ENCODE assay signal across 8 cellular contexts in genomic region chr3:99532246-99532645, GRCh38.
DNase-seq lines count a peak whose midpoint lies in the region; ATAC-seq and TF ChIP-seq lines count a peak whose summit lies in the region.

No MANE protein-coding gene starts in this region.

- no peak overlapping the region for H2AK5ac ChIP-seq in H9 (ENCODE audit: insufficient read length, low read length)

- H4K5ac ChIP-seq in H9 (ENCODE audit: insufficient read length, low read depth, low read length): no peak overlapping the region

- WGBS in H9 (ENCODE audit: extremely low coverage, insufficient read length, low lambda C conversion rate): no CpG with 5 or more reads among the region's 2 CpGs
- WGBS in right lobe of liver (ENCODE audit: insufficient coverage, low coverage, low lambda C conversion rate, missing lambda C conversion rate): 17% methylated on average over 1 of the region's 2 CpGs

- H3K4ac ChIP-seq in H9 (ENCODE audit: low read depth, low read length): no peak overlapping the region

- peak; percentile 45 to 61 (median 60) for ATAC-seq in right lobe of liver
- no peak for ATAC-seq in GM18517 (IDR thresholded peaks at IDR 0.05; ENCODE audit: unreplicated experiment)

- H3K27ac Mint-ChIP-seq in H9: no peak overlapping the region

- H4K91ac ChIP-seq in H9 (ENCODE audit: insufficient read length, low read depth, low read length): no peak overlapping the region

- H2BK120ac ChIP-seq in H9 (ENCODE audit: low read depth, low read length, poor library complexity, severe bottlenecking): no peak overlapping the region

- H3K9me3 ChIP-seq in H9 (ENCODE audit: control insufficient read depth, low read depth, low read length) (no peaks in the 10 kb centered on the region), right lobe of liver (no peaks in the 10 kb centered on the region)

- H3K27me3 ChIP-seq in H9 (ENCODE audit: insufficient read depth, low read length) (no peaks in the 10 kb centered on the region), right lobe of liver (no peaks in the 10 kb centered on the region)

- no peak overlapping the region for H3K4me2 ChIP-seq in H9 (ENCODE audit: insufficient read depth, insufficient read length, low read length)

- no peak for TF ChIP-seq POLR2A in right lobe of liver (IDR thresholded peaks at IDR 0.05)

- H3K56ac ChIP-seq in H9 (ENCODE audit: insufficient read length, low read depth, low read length): no peak overlapping the region

- H3K9ac ChIP-seq in H9 (ENCODE audit: extremely low read depth, insufficient read length, low read length): no peak overlapping the region

- H4K8ac ChIP-seq in H9 (replicated peaks; ENCODE audit: insufficient read length, low read depth, low read length): no peak overlapping the region

- DNase-seq in SIG-M5 treated with dmso at 0.1 percent for 504 hours (lab: John Stamatoyannopoulos, UW; ENCODE audit: unreplicated experiment) (peak; percentile 46), SIG-M5 (lab: John Stamatoyannopoulos, UW) (no peak), H9 (peak; percentile 88), NCI-H1694 treated with DMSO at 0.1 percent for 48 hours (lab: John Stamatoyannopoulos, UW) (peak; percentile 12), choroid plexus epithelial cell (ENCODE audit: low read depth) (peak; percentile 95), right lobe of liver (no peak), T-helper 2 cell (no peak)

- H2BK12ac ChIP-seq in H9 (ENCODE audit: insufficient read length, low read depth, low read length): no peak overlapping the region

- no peak overlapping the region for H3K18ac ChIP-seq in H9 (ENCODE audit: insufficient read length, low read depth, low read length)

- H3K36me3 ChIP-seq in right lobe of liver: no peaks in the 10 kb centered on the region

- no peaks in the 10 kb centered on the region for H4K20me1 ChIP-seq in H9 (ENCODE audit: control insufficient read depth, insufficient read depth, insufficient read length)

- H3K4me3 ChIP-seq in choroid plexus epithelial cell (ENCODE audit: low read depth, low read length): no peak overlapping the region
- no peak overlapping the region for H3K4me3 ChIP-seq in right lobe of liver

- H3K36me3 Mint-ChIP-seq in H9 (ENCODE audit: insufficient read depth in 1 of 3, low read depth in 3 of 3): no peaks in the 10 kb centered on the region

- H2BK20ac ChIP-seq in H9 (ENCODE audit: low read depth, low read length, poor library complexity, severe bottlenecking): no peak overlapping the region

- peaks cover 16 to 18% of the 10 kb centered on the region in 2 experiments for H3K4me1 Mint-ChIP-seq in H9

- no peak overlapping the region for H3T11ph ChIP-seq in H9 (ENCODE audit: low read length)

- H3K23me2 ChIP-seq in H9 (ENCODE audit: insufficient read length, low read depth, low read length, poor library complexity, severe bottlenecking): no peaks in the 10 kb centered on the region

- no peaks in the 10 kb centered on the region for H3K79me2 ChIP-seq in H9 (ENCODE audit: insufficient read depth, low read length)

- H3K79me1 ChIP-seq in H9 (ENCODE audit: insufficient read depth, low read depth, low read length, poor library complexity, severe bottlenecking): no peaks in the 10 kb centered on the region

- peak; percentile 85 for TF ChIP-seq CTCF in H9 (conservative IDR thresholded peaks at IDR 0.05)
- TF ChIP-seq CTCF in choroid plexus epithelial cell (conservative IDR thresholded peaks at IDR 0.05; ENCODE audit: low read depth, low read length): peak; percentile 94
- TF ChIP-seq CTCF in right lobe of liver (IDR thresholded peaks at IDR 0.05): peak; percentile 21 to 45 (median 37)

- no peak overlapping the region for H2BK5ac ChIP-seq in H9 (ENCODE audit: insufficient read length, low read length)

- H3K9me3 Mint-ChIP-seq in H9: no peaks in the 10 kb centered on the region

- H3K27me3 Mint-ChIP-seq in H9 (ENCODE audit: low read depth): no peaks in the 10 kb centered on the region

- H3K27ac ChIP-seq in H9 (ENCODE audit: insufficient read length, low read depth, low read length) (no peak overlapping the region), right lobe of liver (no peak overlapping the region)

- no peak overlapping the region for H3K14ac ChIP-seq in H9 (ENCODE audit: insufficient read depth, low read length)

- no peak overlapping the region for H2AFZ ChIP-seq in H9 (ENCODE audit: low read length)

- no peak overlapping the region for H3K4me3 Mint-ChIP-seq in H9

- H2BK15ac ChIP-seq in H9 (ENCODE audit: low read depth, low read length): no peak overlapping the region

- no peak overlapping the region for H3K23ac ChIP-seq in H9 (ENCODE audit: insufficient read length, low read depth, low read length)

- H3K4me1 ChIP-seq in H9 (ENCODE audit: insufficient read depth, low read length) (no peaks in the 10 kb centered on the region; the same call in 1 of the 2 replicates), right lobe of liver (no peaks in the 10 kb centered on the region)

- intact Hi-C loops in right lobe of liver (cut with DNase I): no loop called here

Comparison
In these comparisons a context has a peak if more than half of its experiments do, and no peak if none do; other contexts are left out.
1. DNase-seq: peak in SIG-M5 treated with dmso at 0.1 percent for 504 hours (single experiment), H9 (single experiment), NCI-H1694 treated with DMSO at 0.1 percent for 48 hours (single experiment) and choroid plexus epithelial cell (single experiment); none in SIG-M5 (single experiment), right lobe of liver (0 of 3) and T-helper 2 cell (0 of 5).
2. CTCF ChIP-seq: peak in every context shown above with its lines; median percentile 94 in choroid plexus epithelial cell; 85 in H9; 37 in right lobe of liver.